In genomic region chr11:117515892-117516291, GRCh38 we compare ENCODE assay signal across 9 cellular contexts.
"Had no signal": no experiment of that assay in that cellular context is flagged by ENCODE, and none has a peak within 500 bp of the region (broad histone marks: within the 10 kb centered on the region; RNA-seq: fewer than 3 reads in every experiment).

No MANE protein-coding gene starts in this region.

- H3K4me1 ChIP-seq: HAP-1 had no signal

- DNase-seq: GM23248, GOT3, H7, H9, HCEC 1CT, HFFc6 had no signal

- H3K9ac ChIP-seq: GM23248 had no signal

- H2AFZ ChIP-seq: GM23248, GM23338 had no signal

- H3K36me3 ChIP-seq: HAP-1 had no signal

- H3K9me3 ChIP-seq: HAP-1 had no signal

- ATAC-seq: HCT116 had no signal

- H3K4me3 Mint-ChIP-seq: GM23338, H9, HFFc6 had no signal

- H3K4me3 ChIP-seq: GM23248, GM23338, HAP-1 had no signal

- H3K9me3 Mint-ChIP-seq: GM23338, H9, HFFc6 had no signal

- H3K4me2 ChIP-seq: GM23338 had no signal

- H3K27ac Mint-ChIP-seq: GM23338, H9, HFFc6 had no signal

- H3K27ac ChIP-seq: GM23248 had no signal
